In the genomic region with DNA sequence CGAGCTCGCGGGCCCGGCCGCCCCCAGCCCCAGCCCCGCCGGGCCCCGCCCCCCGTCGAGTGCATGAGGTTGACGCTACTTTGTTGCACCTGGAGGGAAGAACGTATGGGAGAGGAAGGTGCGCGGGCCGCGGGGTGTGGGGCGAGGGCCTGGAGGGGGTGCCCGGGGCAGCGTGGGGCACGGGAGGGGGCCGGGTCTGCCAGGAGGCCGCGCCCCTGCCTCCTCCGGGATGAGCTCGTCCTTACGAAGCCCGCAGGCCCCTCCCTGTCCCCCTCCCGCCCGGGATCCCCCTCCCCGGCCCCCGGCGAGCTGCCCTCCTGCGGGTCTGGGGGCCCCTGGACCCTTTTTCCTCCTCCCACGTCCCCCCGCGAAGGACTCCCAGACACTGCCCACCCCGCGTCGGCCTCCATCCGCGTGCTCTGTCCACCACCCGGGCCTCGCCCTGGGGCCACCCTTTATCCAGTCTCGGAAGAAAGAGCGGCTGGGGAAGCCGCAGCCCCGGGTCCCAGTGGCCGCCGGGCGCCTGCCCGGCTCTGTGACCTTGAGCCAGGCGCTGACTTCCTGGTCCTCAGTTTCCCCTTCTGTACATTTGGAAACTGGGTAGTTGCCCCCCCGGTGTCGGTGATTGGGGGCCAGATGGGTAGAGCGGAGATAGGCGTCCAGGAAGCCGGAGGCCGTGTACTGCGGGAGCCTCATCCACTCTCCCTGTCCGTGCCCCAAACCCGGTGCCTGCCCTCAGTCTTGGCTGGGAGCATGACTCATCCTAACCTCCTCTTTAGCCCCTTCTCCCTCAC, we compare ENCODE assay signal across 8 cellular contexts. TPM values are rescaled to one million over a fixed set of nuclear protein-coding genes. Genes with fewer than 3 reads are reported as not detected.
DNase-seq lines count a peak whose midpoint lies in the region; ATAC-seq and TF ChIP-seq lines count a peak whose summit lies in the region.

No MANE protein-coding gene starts in this region.

- TF ChIP-seq CTCF in fibroblast of the aortic adventitia (IDR thresholded peaks at IDR 0.05; ENCODE audit: insufficient read depth, low read length) (no peak), omental fat pad (IDR thresholded peaks at IDR 0.05) (no peak)

- DNase-seq in NCI-H748 (lab: John Stamatoyannopoulos, UW; ENCODE audit: unreplicated experiment) (peak; percentile 72), NCI-H748 treated with DMSO at 0.1 percent for 48 hours (lab: John Stamatoyannopoulos, UW) (no peak), NCI-H1092 treated with DMSO at 0.1 percent for 48 hours (lab: John Stamatoyannopoulos, UW) (peak; percentile 66), fibroblast of the aortic adventitia (ENCODE audit: low read depth) (peak; percentile 43), omental fat pad (ENCODE audit: low spot score) (no peak)
- DNase-seq in activated CD8-positive, alpha-beta memory T cell treated with anti-CD3 and anti-CD28 coated beads, Interleukin-2, amount 50 U/mL, for 4 hours, result peak; percentile 38

- H3K4me3 ChIP-seq in fibroblast of the aortic adventitia (ENCODE audit: low read depth, low read length), result peak overlapping the region; percentile 70

- ATAC-seq in HG02759 (IDR thresholded peaks at IDR 0.05; ENCODE audit: unreplicated experiment) (peak; percentile 57), omental fat pad (ENCODE audit: low FRiP score) (peak; percentile 58), GM21381 (IDR thresholded peaks at IDR 0.05; ENCODE audit: unreplicated experiment) (no peak)

RNA-seq across cellular contexts. Expression of gene LIMK1, which starts 0.5 kb away (rescaled TPM):
- total RNA-seq in fibroblast of the aortic adventitia (ENCODE audit: low replicate concordance) (30.3 and 48.3 TPM in 2 replicates), omental fat pad (10 to 100 TPM; 10.4 to 31.0 (median 14.6) TPM)

RNA-seq across cellular contexts. Expression of gene ELN, which starts 56.2 kb away (rescaled TPM):
- total RNA-seq in fibroblast of the aortic adventitia (ENCODE audit: low replicate concordance) (22.3 and 101 TPM in 2 replicates), omental fat pad (100 to 1,000 TPM in 2 of 4 donors, 10 to 100 TPM in 2; 61.2 to 133 (median 83.8) TPM)

Comparison
In these comparisons a context has a peak if more than half of its experiments do, and no peak if none do; other contexts are left out.
1. DNase-seq: peak in NCI-H748 (single experiment), NCI-H1092 treated with DMSO at 0.1 percent for 48 hours (single experiment), activated CD8-positive, alpha-beta memory T cell treated with anti-CD3 and anti-CD28 coated beads, Interleukin-2, amount 50 U/mL, for 4 hours (single experiment) and fibroblast of the aortic adventitia (single experiment); none in NCI-H748 treated with DMSO at 0.1 percent for 48 hours (single experiment) and omental fat pad (single experiment).